31 cellular contexts compared by ENCODE assay signal in genomic region chr11:69005183-69005630, GRCh38. TPM values are rescaled to one million over a fixed set of nuclear protein-coding genes. Genes with fewer than 3 reads are reported as not detected.
A peak's percentile ranks its signal among the peaks of the same experiment; 100 is the strongest.
DNase-seq lines count a peak whose midpoint lies in the region; ATAC-seq and TF ChIP-seq lines count a peak whose summit lies in the region.
"Had no signal": no experiment of that assay in that cellular context is flagged by ENCODE, and none has a peak within 500 bp of the region (broad histone marks: within the 10 kb centered on the region; RNA-seq: fewer than 3 reads in every experiment).

No MANE protein-coding gene starts in this region.

- H3K4me1 ChIP-seq in esophagus squamous epithelium, result peaks cover 13 to 98% (median 73%) of the 10 kb centered on the region in 3 donors
- H3K4me1 ChIP-seq in osteoblast (ENCODE audit: insufficient read depth, low read length), result peaks cover 38% of the 10 kb centered on the region
- peaks cover 47 to 74% (median 56%) of the 10 kb centered on the region in 4 donors for H3K4me1 ChIP-seq in transverse colon

- H3K79me2 ChIP-seq in osteoblast (ENCODE audit: insufficient read depth, low read length), result peaks cover 5% of the 10 kb centered on the region

- H3K36me3 Mint-ChIP-seq in WTC11 (no peaks in the 10 kb centered on the region), MCF 10A (ENCODE audit: insufficient read depth, unreplicated experiment) (no peaks in the 10 kb centered on the region)
- H3K36me3 Mint-ChIP-seq: brain; CD4-positive, CD25-positive, alpha-beta regulatory T cell; immature natural killer cell; natural killer cell treated with Interleukin-12 subunit alpha and Interleukin-12 subunit beta and Interleukin-15 and Interleukin-18, amount 100 ng/mL, for 72 hours had no signal

- no TSS peak for BruUV-seq in MCF 10A (replicated peaks; lab: Mats Ljungman, UMichigan)

- H3K4me3 ChIP-seq in esophagus squamous epithelium (no peak overlapping the region), osteoblast (ENCODE audit: insufficient read depth, low read length) (no peak overlapping the region), transverse colon (no peak overlapping the region)
- H3K4me3 ChIP-seq: left lung, PC-9, skin epidermis had no signal

- CTCF ChIA-PET in WTC11 (lab: Charles Lee), result no interaction called here
- CTCF ChIA-PET in MCF 10A (lab: Yijun Ruan, JAX), result no interaction called here

- H3K9me3 Mint-ChIP-seq in WTC11, result no peaks in the 10 kb centered on the region
- H3K9me3 Mint-ChIP-seq in MCF 10A (ENCODE audit: unreplicated experiment), result no peaks in the 10 kb centered on the region
- H3K9me3 Mint-ChIP-seq: activated naive CD8-positive, alpha-beta T cell treated with anti-CD3 and anti-CD28 coated beads, Interleukin-2, amount 50 U/mL, for 24 hours; activated T-helper 17 cell treated with anti-CD3 and anti-CD28 coated beads, Interleukin-2, amount 50 U/mL, for 72 hours; brain; CD4-positive, CD25-positive, alpha-beta regulatory T cell; HFFc6; immature natural killer cell; natural killer cell treated with Interleukin-12 subunit alpha and Interleukin-12 subunit beta and Interleukin-15 and Interleukin-18, amount 100 ng/mL, for 72 hours had no signal

- H3K27me3 ChIP-seq in esophagus squamous epithelium (peaks cover 0 to 8% (median 0%) of the 10 kb centered on the region in 4 donors), osteoblast (ENCODE audit: insufficient read depth, low read length) (no peaks in the 10 kb centered on the region), transverse colon (peaks cover under 1% of the 10 kb centered on the region)

- TF ChIP-seq CTCF in WTC11 (IDR thresholded peaks at IDR 0.05), result no peak
- no peak for TF ChIP-seq CTCF in esophagus squamous epithelium (IDR thresholded peaks at IDR 0.05)
- TF ChIP-seq CTCF in osteoblast (IDR thresholded peaks at IDR 0.05; ENCODE audit: extremely low read depth, low read depth, low read length), result no peak
- no peak for TF ChIP-seq CTCF in transverse colon (IDR thresholded peaks at IDR 0.05)
- no peak for TF ChIP-seq CTCF in MCF 10A (IDR thresholded peaks at IDR 0.05; ENCODE audit: unreplicated experiment)

- H3K4me3 Mint-ChIP-seq in WTC11 (no peak overlapping the region), MCF 10A (ENCODE audit: unreplicated experiment) (no peak overlapping the region)
- H3K4me3 Mint-ChIP-seq: activated naive CD8-positive, alpha-beta T cell treated with anti-CD3 and anti-CD28 coated beads, Interleukin-2, amount 50 U/mL, for 24 hours; activated T-helper 17 cell treated with anti-CD3 and anti-CD28 coated beads, Interleukin-2, amount 50 U/mL, for 72 hours; brain; CD4-positive, CD25-positive, alpha-beta regulatory T cell; HFFc6; natural killer cell treated with Interleukin-12 subunit alpha and Interleukin-12 subunit beta and Interleukin-15 and Interleukin-18, amount 100 ng/mL, for 72 hours had no signal

- H4K20me1 ChIP-seq in osteoblast (ENCODE audit: insufficient read depth, low read length), result no peaks in the 10 kb centered on the region

- peaks cover 12% of the 10 kb centered on the region for H3K4me1 Mint-ChIP-seq in WTC11
- peaks cover 14% of the 10 kb centered on the region for H3K4me1 Mint-ChIP-seq in MCF 10A (ENCODE audit: insufficient read depth, unreplicated experiment)
- H3K4me1 Mint-ChIP-seq: activated naive CD8-positive, alpha-beta T cell treated with anti-CD3 and anti-CD28 coated beads, Interleukin-2, amount 50 U/mL, for 24 hours; activated T-helper 17 cell treated with anti-CD3 and anti-CD28 coated beads, Interleukin-2, amount 50 U/mL, for 72 hours had no signal

- H3K27ac ChIP-seq in esophagus squamous epithelium (peak overlapping the region; percentile 49 to 93 (median 88)), osteoblast (ENCODE audit: low read depth, low read length) (no peak overlapping the region), transverse colon (peak overlapping the region; percentile 87 to 98 (median 94))
- H3K27ac ChIP-seq: left lung, PC-9 had no signal

- H2AFZ ChIP-seq in osteoblast (ENCODE audit: low read length), result no peak overlapping the region
- H2AFZ ChIP-seq: PC-9 had no signal

- peak; percentile 8 for DNase-seq in WTC11 (ENCODE audit: low spot score)
- no peak for DNase-seq in esophagus squamous epithelium (lab: John Stamatoyannopoulos, UW)
- DNase-seq in osteoblast (ENCODE audit: insufficient read length, low spot score, missing footprints), result peak; percentile 26
- no peak for DNase-seq in transverse colon
- no peak for DNase-seq in MCF 10A (ENCODE audit: unreplicated experiment)
- DNase-seq in DMS114 treated with DMSO at 0.1 percent for 48 hours (lab: John Stamatoyannopoulos, UW; ENCODE audit: unreplicated experiment), result no peak
- DNase-seq: activated CD4-positive, alpha-beta T cell treated with anti-CD3 and anti-CD28 coated beads, Interleukin-2, amount 50 U/mL, for 1 hour; activated naive CD8-positive, alpha-beta T cell treated with anti-CD3 and anti-CD28 coated beads, Interleukin-2, amount 50 U/mL, for 24 hours; CD4-positive, CD25-positive, alpha-beta regulatory T cell; effector memory CD4-positive, alpha-beta T cell; GDM1; HFFc6; hippocampal formation; immature natural killer cell; KBM-7; MM.1S; NCI-H1417 treated with DMSO at 0.1 percent for 48 hours; NCI-H2107; PC-9; SHP77 treated with DMSO at 0.1 percent for 48 hours; stimulated activated CD4-positive, alpha-beta T cell treated with anti-CD3 and anti-CD28 coated beads, Interleukin-1b, Interleukin-23, amount 100 ng/mL, for 48 hours; T-helper 9 cell had no signal

- ATAC-seq in WTC11 (no peak), GM18511 (IDR thresholded peaks at IDR 0.05; ENCODE audit: unreplicated experiment) (no peak)
- ATAC-seq: activated naive CD8-positive, alpha-beta T cell treated with anti-CD3 and anti-CD28 coated beads, Interleukin-2, amount 50 U/mL, for 24 hours; activated T-helper 17 cell treated with anti-CD3 and anti-CD28 coated beads, Interleukin-2, amount 50 U/mL, for 72 hours; esophagus mucosa; left lung; natural killer cell treated with Interleukin-12 subunit alpha and Interleukin-12 subunit beta and Interleukin-15 and Interleukin-18, amount 100 ng/mL, for 72 hours had no signal

- in situ Hi-C loops in transverse colon (cut with MboI; ENCODE audit: low pct_ligation_motif_present in 1 of 4, low pct_unique_long_range_greater_than_20kb in 1 of 4, low sequenced_read_pairs in 3 of 4), result no loop called here

- intact Hi-C loops in esophagus squamous epithelium (cut with DNase I), result no loop called here
- intact Hi-C loops in transverse colon (cut with DNase I; ENCODE audit: low total_unique reads), result loop anchor here (5.0 kb wide), 1 partner anchor 78 kb away; no protein-coding TSS in a partner anchor
- intact Hi-C loops in MCF 10A (cut with micrococcal nuclease), result no loop called here

- no peak for TF ChIP-seq EP300 in transverse colon (IDR thresholded peaks at IDR 0.05; ENCODE audit: low read depth)

- H3K27ac Mint-ChIP-seq in WTC11, result no peak overlapping the region; the same call in 1 of the 2 replicates
- H3K27ac Mint-ChIP-seq in MCF 10A (ENCODE audit: low read depth, unreplicated experiment), result no peak overlapping the region
- H3K27ac Mint-ChIP-seq: activated naive CD8-positive, alpha-beta T cell treated with anti-CD3 and anti-CD28 coated beads, Interleukin-2, amount 50 U/mL, for 24 hours; activated T-helper 17 cell treated with anti-CD3 and anti-CD28 coated beads, Interleukin-2, amount 50 U/mL, for 72 hours; brain; CD4-positive, CD25-positive, alpha-beta regulatory T cell; HFFc6; immature natural killer cell; natural killer cell treated with Interleukin-12 subunit alpha and Interleukin-12 subunit beta and Interleukin-15 and Interleukin-18, amount 100 ng/mL, for 72 hours had no signal

- POLR2A ChIA-PET in WTC11 (lab: Charles Lee), result no interaction called here
- POLR2A ChIA-PET in MCF 10A (lab: Yijun Ruan, JAX), result no interaction called here

- H3K36me3 ChIP-seq in esophagus squamous epithelium (peaks cover 0 to 28% (median 3%) of the 10 kb centered on the region in 3 donors), osteoblast (ENCODE audit: insufficient read depth, low read length) (peaks cover 3% of the 10 kb centered on the region), transverse colon (no peaks in the 10 kb centered on the region)
- H3K36me3 ChIP-seq: left lung had no signal

- WGBS in esophagus squamous epithelium, 2 donors, result 82 to 90% methylated on average over 2 to 7 of the region's 27 CpGs
- 65 to 86% methylated on average over 4 to 22 of the region's 27 CpGs for WGBS in transverse colon (ENCODE audit: low coverage in 1 of 2), 2 donors

- H3K9me3 ChIP-seq in esophagus squamous epithelium (no peaks in the 10 kb centered on the region), osteoblast (ENCODE audit: low read depth, low read length) (no peaks in the 10 kb centered on the region), transverse colon (no peaks in the 10 kb centered on the region)
- H3K9me3 ChIP-seq: left lung had no signal

- H3K27me3 Mint-ChIP-seq in WTC11 (ENCODE audit: low read depth) (no peaks in the 10 kb centered on the region), MCF 10A (ENCODE audit: insufficient read depth, unreplicated experiment) (no peaks in the 10 kb centered on the region)

- H3K4me2 ChIP-seq in osteoblast (ENCODE audit: insufficient read depth, low read length), result no peak overlapping the region
- H3K4me2 ChIP-seq: PC-9 had no signal

- no peak for TF ChIP-seq POLR2A in esophagus squamous epithelium (IDR thresholded peaks at IDR 0.05)
- no peak for TF ChIP-seq POLR2A in transverse colon (IDR thresholded peaks at IDR 0.05)

TF ChIP-seq in WTC11, 78 proteins besides CTCF, POLR2A, EP300 and RAD21 (continues in another document):
- TF ChIP-seq RORB (CRISPR knock-in tag; IDR thresholded peaks at IDR 0.05) (no peak), TEAD4 (CRISPR knock-in tag; IDR thresholded peaks at IDR 0.05) (no peak)

RNA-seq across cellular contexts. Expression of gene MRGPRF, which starts 7.8 kb away (rescaled TPM):
- total RNA-seq in WTC11 (2021) (3.8 to 6.5 TPM (median 5.5 TPM) in 3 replicates), esophagus squamous epithelium (10 to 100 TPM in 1 of 4 donors, 1 to 10 TPM in 3; 1.3 to 14.3 (median 6.1) TPM), osteoblast (39.4 and 41.5 TPM in 2 replicates), transverse colon (100 to 1,000 TPM in 1 of 4 donors, 10 to 100 TPM in 3; 17.9 to 119 (median 43.6) TPM), MCF 10A (2022) (not detected in 2 replicates)
- total RNA-seq: activated T-helper 17 cell treated with anti-CD3 and anti-CD28 coated beads, Interleukin-2, amount 50 U/mL, for 72 hours; CD4-positive, CD25-positive, alpha-beta regulatory T cell; natural killer cell treated with Interleukin-12 subunit alpha and Interleukin-12 subunit beta and Interleukin-15 and Interleukin-18, amount 100 ng/mL, for 72 hours; NCI-H460 had no signal

RNA-seq across cellular contexts. Expression of gene MRGPRD, which starts 24.4 kb away (rescaled TPM):
- total RNA-seq in WTC11 (2021) (not detected in 3 replicates), esophagus squamous epithelium (not detected), osteoblast (not detected in 2 replicates), transverse colon (not detected), MCF 10A (2022) (not detected in 2 replicates)
- total RNA-seq: activated T-helper 17 cell treated with anti-CD3 and anti-CD28 coated beads, Interleukin-2, amount 50 U/mL, for 72 hours; CD4-positive, CD25-positive, alpha-beta regulatory T cell; esophagus mucosa; frontal cortex; HFFc6; left lung; natural killer cell treated with Interleukin-12 subunit alpha and Interleukin-12 subunit beta and Interleukin-15 and Interleukin-18, amount 100 ng/mL, for 72 hours; NCI-H460; PC-9 had no signal

RNA-seq across cellular contexts. Expression of gene TPCN2, which starts 43.5 kb away (rescaled TPM):
- total RNA-seq in WTC11 (2021) (20.2 to 24.6 TPM (median 22.0 TPM) in 3 replicates), esophagus squamous epithelium (10 to 100 TPM in 2 of 4 donors, 1 to 10 TPM in 2; 7.9 to 12.0 (median 9.1) TPM), osteoblast (14.1 and 17.4 TPM in 2 replicates), transverse colon (10 to 100 TPM; 16.8 to 25.4 (median 20.7) TPM), MCF 10A (2022) (16.3 and 19.2 TPM in 2 replicates)

Comparison
In these comparisons a context has a peak if more than half of its experiments do, and no peak if none do; other contexts are left out.
1. DNase-seq: peak in WTC11 (single experiment) and osteoblast (single experiment); none in esophagus squamous epithelium (single experiment), transverse colon (single experiment), MCF 10A (single experiment) and DMS114 treated with DMSO at 0.1 percent for 48 hours (single experiment).